In genomic region chr11:3856856-3857553, GRCh38 we compare ENCODE assay signal across 9 cellular contexts. TPM values are rescaled to one million over a fixed set of nuclear protein-coding genes. Genes with fewer than 3 reads are reported as not detected.
DNase-seq lines count a peak whose midpoint lies in the region; ATAC-seq and TF ChIP-seq lines count a peak whose summit lies in the region.
"Had no signal": no experiment of that assay in that cellular context is flagged by ENCODE, and none has a peak within 500 bp of the region (broad histone marks: within the 10 kb centered on the region; RNA-seq: fewer than 3 reads in every experiment).

No MANE protein-coding gene starts in this region.

- H3K9me3 ChIP-seq in DOHH2 (ENCODE audit: control insufficient read depth, insufficient read depth, low read length) (no peaks in the 10 kb centered on the region), PC-3 (ENCODE audit: low read length) (no peaks in the 10 kb centered on the region), esophagus muscularis mucosa (no peaks in the 10 kb centered on the region), psoas muscle (no peaks in the 10 kb centered on the region)

- peaks cover 55% of the 10 kb centered on the region for H3K79me2 ChIP-seq in DOHH2 (ENCODE audit: control insufficient read depth, low read length)
- H3K79me2 ChIP-seq in PC-3 (ENCODE audit: low read length) = peaks cover 62% of the 10 kb centered on the region

- H3K9ac ChIP-seq in PC-3 (ENCODE audit: low read length) = no peak overlapping the region

- intact Hi-C loops in PC-3 (cut with micrococcal nuclease) (loop anchor here (10.0 kb wide), 1 partner anchor 48 kb away; no protein-coding TSS in a partner anchor), esophagus muscularis mucosa (cut with DNase I) (loop anchor here (10.0 kb wide), 2 partner anchors 88 to 128 kb away; no protein-coding TSS in a partner anchor), psoas muscle (cut with DNase I) (loop anchor here (5.0 kb wide), 2 partner anchors 50 to 90 kb away; no protein-coding TSS in a partner anchor)

- POLR2A ChIA-PET in PC-3 (lab: Charles Lee; ENCODE audit: unreplicated experiment) = no interaction called here

- H3K4me2 ChIP-seq in DOHH2 (ENCODE audit: low read length) (peak overlapping the region; percentile 84), PC-3 (ENCODE audit: low read length) (peak overlapping the region; percentile 97)

- no peak for TF ChIP-seq CTCF in DOHH2 (IDR thresholded peaks at IDR 0.05; ENCODE audit: low read depth, low read length, poor library complexity, severe bottlenecking)
- no peak for TF ChIP-seq CTCF in PC-3 (conservative IDR thresholded peaks at IDR 0.05; ENCODE audit: low read depth, low read length)
- no peak for TF ChIP-seq CTCF in esophagus muscularis mucosa (IDR thresholded peaks at IDR 0.05)
- no peak for TF ChIP-seq CTCF in psoas muscle (IDR thresholded peaks at IDR 0.05)

- H3K9me2 ChIP-seq in DOHH2 (replicated peaks; ENCODE audit: control insufficient read depth, low read length) = no peaks in the 10 kb centered on the region
- no peaks in the 10 kb centered on the region for H3K9me2 ChIP-seq in PC-3 (replicated peaks; ENCODE audit: low read length)

- H3K36me3 ChIP-seq in DOHH2 (ENCODE audit: control insufficient read depth, low read length) = no peaks in the 10 kb centered on the region
- H3K36me3 ChIP-seq in PC-3 (ENCODE audit: low read depth, low read length) = no peaks in the 10 kb centered on the region
- H3K36me3 ChIP-seq in esophagus muscularis mucosa = no peaks in the 10 kb centered on the region
- no peaks in the 10 kb centered on the region for H3K36me3 ChIP-seq in psoas muscle (ENCODE audit: insufficient read depth in 1 of 2, low read depth in 1 of 2)

- H4K20me1 ChIP-seq in DOHH2 (ENCODE audit: control insufficient read depth, insufficient read depth, low read depth, low read length) (no peaks in the 10 kb centered on the region), PC-3 (ENCODE audit: low read length) (no peaks in the 10 kb centered on the region)

- no peak for DNase-seq in PC-3
- no peak for DNase-seq in esophagus muscularis mucosa (ENCODE audit: extremely low spot score)
- no peak for DNase-seq in psoas muscle
- no peak for DNase-seq in cerebellar cortex (ENCODE audit: low spot score)
- DNase-seq in stimulated activated CD4-positive, alpha-beta T cell treated with anti-CD3 and anti-CD28 coated beads, Interleukin-4, amount 100 ng/mL, for 24 hours = no peak
- DNase-seq: activated gamma-delta T cell had no signal

- ATAC-seq in PC-3 (no peak), psoas muscle (no peak), GM21367 (IDR thresholded peaks at IDR 0.05; ENCODE audit: unreplicated experiment) (no peak), GM21390 (IDR thresholded peaks at IDR 0.05; ENCODE audit: unreplicated experiment) (no peak)

- no TSS peak for BruUV-seq in PC-3 (replicated peaks; lab: Mats Ljungman, UMichigan)

- H3F3A ChIP-seq in DOHH2 (ENCODE audit: control insufficient read depth, insufficient read depth) = no peaks in the 10 kb centered on the region
- H3F3A ChIP-seq in PC-3 (ENCODE audit: low read length, unreplicated experiment) = no peaks in the 10 kb centered on the region

- no peak overlapping the region for H3K27ac ChIP-seq in DOHH2 (ENCODE audit: low read depth, low read length)
- no peak overlapping the region for H3K27ac ChIP-seq in PC-3 (ENCODE audit: low read length)
- H3K27ac ChIP-seq in esophagus muscularis mucosa (replicated peaks in 1 of 4) = peak overlapping the region; percentile 98 to 99 (median 98)
- peak overlapping the region; percentile 99 for H3K27ac ChIP-seq in psoas muscle

- H3K27me3 ChIP-seq in DOHH2 (ENCODE audit: control insufficient read depth, low read length) (no peaks in the 10 kb centered on the region), PC-3 (ENCODE audit: low read length) (no peaks in the 10 kb centered on the region), esophagus muscularis mucosa (no peaks in the 10 kb centered on the region), psoas muscle (ENCODE audit: insufficient read depth in 3 of 3, low read length in 2 of 3) (no peaks in the 10 kb centered on the region)

- peaks cover 82% of the 10 kb centered on the region for H3K4me1 ChIP-seq in DOHH2 (ENCODE audit: control insufficient read depth, low read length)
- H3K4me1 ChIP-seq in PC-3 (ENCODE audit: insufficient read depth, low read length) = peaks cover 31% of the 10 kb centered on the region
- peaks cover 49 to 69% (median 67%) of the 10 kb centered on the region in 4 donors for H3K4me1 ChIP-seq in esophagus muscularis mucosa
- H3K4me1 ChIP-seq in psoas muscle = peaks cover 68% of the 10 kb centered on the region

- peak overlapping the region; percentile 95; the same call in 1 of the 2 replicates for H2AFZ ChIP-seq in PC-3 (ENCODE audit: low read length)

- 58% methylated on average over 5 of the region's 5 CpGs for WGBS in esophagus muscularis mucosa
- WGBS in psoas muscle, 3 donors = 31 to 51% (median 31%) methylated on average over 5 of the region's 5 CpGs

- TF ChIP-seq EP300 in esophagus muscularis mucosa (IDR thresholded peaks at IDR 0.05) = no peak

- CTCF ChIA-PET in PC-3 (lab: Charles Lee) = interaction anchor here (2.8 kb wide), 1 partner anchor 215 kb away, joined by 27 read pairs; no protein-coding TSS in a partner anchor

- H3K4me3 ChIP-seq in DOHH2 (ENCODE audit: low read length) (peak overlapping the region; percentile 86), PC-3 (ENCODE audit: low read length) (peak overlapping the region; percentile 93), esophagus muscularis mucosa (peak overlapping the region; percentile 83 to 99 (median 98)), psoas muscle (peak overlapping the region; percentile 90)

- TF ChIP-seq POLR2A in esophagus muscularis mucosa (IDR thresholded peaks at IDR 0.05; ENCODE audit: low read depth) = no peak

RNA-seq across cellular contexts. Expression of gene STIM1, which starts 1.5 kb away (rescaled TPM):
- total RNA-seq in PC-3 (2014; rRNA removed) (22.8 and 31.9 TPM in 2 replicates), esophagus muscularis mucosa (100 to 1,000 TPM in 2 of 4 donors, 10 to 100 TPM in 2; 65.2 to 150 (median 92.6) TPM), psoas muscle (100 to 1,000 TPM in 3 of 4 donors, 10 to 100 TPM in 1; 97.5 to 147 (median 112) TPM)
- 100 to 1,000 TPM in 1 of 3 donors, 10 to 100 TPM in 2; 52.1 to 133 (median 66.4) TPM for polyA plus RNA-seq in psoas muscle

RNA-seq across cellular contexts. Expression of gene RHOG, which starts 16.2 kb away (rescaled TPM):
- total RNA-seq in PC-3 (2014; rRNA removed) = 31.2 and 33.5 TPM in 2 replicates
- 10 to 100 TPM; 53.6 to 75.5 (median 59.4) TPM for total RNA-seq in esophagus muscularis mucosa
- total RNA-seq in psoas muscle = 10 to 100 TPM; 22.4 to 40.9 (median 37.6) TPM
- 10 to 100 TPM; 44.5 to 80.1 (median 51.3) TPM for polyA plus RNA-seq in psoas muscle

RNA-seq across cellular contexts. Expression of gene PGAP2, which starts 48.6 kb away (rescaled TPM):
- total RNA-seq in PC-3 (2014; rRNA removed) (21.7 and 25.9 TPM in 2 replicates), esophagus muscularis mucosa (1 to 10 TPM; 5.1 to 7.4 (median 7.0) TPM), psoas muscle (10 to 100 TPM in 1 of 4 donors, 1 to 10 TPM in 3; 4.5 to 14.5 (median 7.7) TPM)
- 10 to 100 TPM in 1 of 3 donors, 1 to 10 TPM in 2; 6.0 to 12.5 (median 6.0) TPM for polyA plus RNA-seq in psoas muscle

RNA-seq across cellular contexts. Expression of gene NUP98, which starts 59.7 kb away (rescaled TPM):
- total RNA-seq in PC-3 (2014; rRNA removed) (128 and 136 TPM in 2 replicates), esophagus muscularis mucosa (100 to 1,000 TPM in 1 of 4 donors, 10 to 100 TPM in 3; 67.7 to 117 (median 89.8) TPM), psoas muscle (10 to 100 TPM; 45.3 to 85.1 (median 72.3) TPM)
- 10 to 100 TPM; 25.9 to 59.3 (median 37.0) TPM for polyA plus RNA-seq in psoas muscle

Comparison
In these comparisons a context has a peak if more than half of its experiments do, and no peak if none do; other contexts are left out.
1. H3K27ac ChIP-seq: peak in esophagus muscularis mucosa (4 of 4) and psoas muscle (single experiment); none in DOHH2 (single experiment) and PC-3 (single experiment).
2. Peak in every context shown above with its lines, with median percentiles within 50 percentile points of each other: H3K4me3 ChIP-seq.